In genomic region chrX:118153270-118153669, GRCh38 we compare ENCODE assay signal across 26 cellular contexts.
"Had no signal": no experiment of that assay in that cellular context is flagged by ENCODE, and none has a peak within 500 bp of the region (broad histone marks: within the 10 kb centered on the region; RNA-seq: fewer than 3 reads in every experiment).

No MANE protein-coding gene starts in this region.

- H3K9ac ChIP-seq: neural progenitor cell, parathyroid adenoma had no signal

- H2AFZ ChIP-seq: neural progenitor cell, parathyroid adenoma had no signal

- H3K36me3 ChIP-seq: neural progenitor cell, ovary, right lobe of liver, sigmoid colon, spleen, suprapubic skin, tibial artery, transverse colon, upper lobe of right lung, uterus had no signal

- H3K4me1 ChIP-seq: neural progenitor cell, parathyroid adenoma, psoas muscle, sigmoid colon, spleen, suprapubic skin, testis, upper lobe of right lung, uterus had no signal

- H3K4me2 ChIP-seq: neural progenitor cell had no signal

- ATAC-seq: naive thymus-derived CD4-positive, alpha-beta T cell; natural killer cell; psoas muscle; right lobe of liver; stimulated activated memory B cell treated with anti-CD40 and anti-IgM and Interleukin-4, amounts not matched to agents 10 μg/mL and 1 μg/mL and 100 μg/mL, for 72 hours; stimulated activated naive CD8-positive, alpha-beta T cell treated with anti-CD3 and anti-CD28 coated beads, Interleukin-15, amount 100 ng/mL, for 72 hours; stimulated activated naive CD8-positive, alpha-beta T cell treated with anti-CD3 and anti-CD28 coated beads, Interleukin-15, Interleukin-2, amounts not matched to agents 100 U/mL and 50 U/mL, for 24 hours; upper lobe of right lung had no signal

- H3K27me3 ChIP-seq: neural progenitor cell, ovary, sigmoid colon, spleen, suprapubic skin, testis, tibial artery, transverse colon, upper lobe of right lung, uterus had no signal

- H3K9me3 ChIP-seq: ovary, psoas muscle, right lobe of liver, sigmoid colon, spleen, suprapubic skin, testis, tibial artery, transverse colon, upper lobe of right lung, uterus had no signal

- H3K27ac ChIP-seq: neural progenitor cell, ovary, parathyroid adenoma, psoas muscle, right lobe of liver, sigmoid colon, spleen, suprapubic skin, testis, tibial artery, transverse colon, upper lobe of right lung, uterus had no signal

- H3K79me2 ChIP-seq: parathyroid adenoma had no signal

- DNase-seq: naive thymus-derived CD4-positive, alpha-beta T cell; natural killer cell; ovary; psoas muscle; right lobe of liver; sigmoid colon; small intestine; spleen; stimulated activated CD4-positive, alpha-beta T cell treated with anti-CD3 and anti-CD28 coated beads, Interleukin-12 subunit alpha, Interleukin-12 subunit beta, amount 100 ng/mL, for 4 hours; stimulated activated CD4-positive, alpha-beta T cell treated with anti-CD3 and anti-CD28 coated beads, Interleukin-1b, Interleukin-23, amount 100 ng/mL, for 48 hours; stimulated activated CD4-positive, alpha-beta T cell treated with anti-CD3 and anti-CD28 coated beads, Interleukin-4, amount 100 ng/mL, for 1 hour; stimulated activated CD4-positive, alpha-beta T cell treated with anti-CD3 and anti-CD28 coated beads, Interleukin-4, amount 100 ng/mL, for 4 hours; stimulated activated CD8-positive, alpha-beta memory T cell treated with anti-CD3 and anti-CD28 coated beads, Interleukin-4, amount 100 ng/mL, for 48 hours; stimulated activated naive CD4-positive, alpha-beta T cell; stimulated activated naive CD8-positive, alpha-beta T cell treated with anti-CD3 and anti-CD28 coated beads, Interleukin-15, amount 100 ng/mL, for 72 hours; stimulated activated naive CD8-positive, alpha-beta T cell treated with anti-CD3 and anti-CD28 coated beads, Interleukin-15, Interleukin-2, amounts not matched to agents 100 U/mL and 50 U/mL, for 24 hours; substantia nigra; testis; tibial artery; transverse colon; upper lobe of right lung; uterus had no signal

- H3K4me3 ChIP-seq: neural progenitor cell, ovary, psoas muscle, right lobe of liver, sigmoid colon, spleen, suprapubic skin, testis, tibial artery, transverse colon, upper lobe of right lung, uterus had no signal
